In the genomic region with DNA sequence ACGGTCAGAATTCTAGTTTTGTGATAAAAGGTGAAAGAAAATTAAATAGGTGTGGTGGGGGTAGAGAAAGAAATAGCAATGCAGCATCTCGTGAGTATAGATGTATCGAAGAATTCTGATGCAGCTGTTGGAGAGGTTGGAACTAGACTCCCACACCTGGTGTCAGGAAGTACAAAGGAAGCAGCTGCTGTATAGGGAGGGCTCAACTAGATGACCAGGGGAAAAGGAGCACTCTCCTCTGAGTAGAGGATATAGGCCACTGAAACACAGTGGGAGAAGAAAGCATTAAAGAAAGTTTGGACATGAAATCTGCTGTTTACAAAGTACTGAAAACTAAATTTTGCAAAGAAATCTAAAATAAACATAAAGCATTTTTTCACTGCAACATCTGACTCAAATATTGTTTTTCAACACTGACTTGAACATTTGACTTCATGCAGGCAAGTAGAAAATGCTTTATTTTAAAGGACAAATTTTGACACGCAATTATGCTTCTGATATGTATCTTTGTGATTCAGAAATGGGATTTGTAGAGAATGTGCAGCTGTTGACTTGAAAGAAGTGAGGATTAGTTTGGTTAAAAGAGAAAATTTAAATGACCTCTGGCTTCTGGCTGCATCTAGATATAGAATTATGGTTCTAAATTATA, we compare ENCODE assay signal across 11 cellular contexts.
DNase-seq lines count a peak whose midpoint lies in the region; ATAC-seq and TF ChIP-seq lines count a peak whose summit lies in the region.
"Had no signal": no experiment of that assay in that cellular context is flagged by ENCODE, and none has a peak within 500 bp of the region (broad histone marks: within the 10 kb centered on the region; RNA-seq: fewer than 3 reads in every experiment).

No MANE protein-coding gene starts in this region.

- H3K27ac ChIP-seq in coronary artery: no peak overlapping the region
- H3K27ac ChIP-seq: gastroesophageal sphincter, tibial nerve had no signal

- no peak for TF ChIP-seq CTCF in coronary artery (IDR thresholded peaks at IDR 0.05)

- no peak overlapping the region for H3K27ac Mint-ChIP-seq in activated CD4-positive, alpha-beta T cell treated with anti-CD3 and anti-CD28 coated beads for 36 hours

- no peak overlapping the region for H3K4me3 ChIP-seq in coronary artery
- H3K4me3 ChIP-seq: gastroesophageal sphincter, tibial nerve had no signal

- POLR2A ChIA-PET in activated CD4-positive, alpha-beta T cell treated with anti-CD3 and anti-CD28 coated beads for 36 hours (lab: Charles Lee): no interaction called here

- CTCF ChIA-PET in activated CD4-positive, alpha-beta T cell treated with anti-CD3 and anti-CD28 coated beads for 36 hours (lab: Charles Lee): no interaction called here

- H3K36me3 Mint-ChIP-seq in activated CD4-positive, alpha-beta T cell treated with anti-CD3 and anti-CD28 coated beads for 36 hours (ENCODE audit: low read depth): peaks cover 23% of the 10 kb centered on the region

- H3K27me3 Mint-ChIP-seq in activated CD4-positive, alpha-beta T cell treated with anti-CD3 and anti-CD28 coated beads for 36 hours: no peaks in the 10 kb centered on the region

- intact Hi-C loops in activated CD4-positive, alpha-beta T cell treated with anti-CD3 and anti-CD28 coated beads for 36 hours (cut with DNase I, micrococcal nuclease): no loop called here

- no peak overlapping the region for H3K4me3 Mint-ChIP-seq in activated CD4-positive, alpha-beta T cell treated with anti-CD3 and anti-CD28 coated beads for 36 hours

- H3K4me1 Mint-ChIP-seq in activated CD4-positive, alpha-beta T cell treated with anti-CD3 and anti-CD28 coated beads for 36 hours: no peaks in the 10 kb centered on the region

- no peaks in the 10 kb centered on the region for H3K9me3 Mint-ChIP-seq in activated CD4-positive, alpha-beta T cell treated with anti-CD3 and anti-CD28 coated beads for 36 hours (ENCODE audit: low read depth)

- peak; percentile 33 for DNase-seq in dermis blood vessel endothelial cell
- DNase-seq in activated CD4-positive, alpha-beta T cell treated with anti-CD3 and anti-CD28 coated beads for 36 hours: no peak
- DNase-seq in coronary artery (ENCODE audit: low spot score): no peak
- DNase-seq in NCI-H524 (lab: John Stamatoyannopoulos, UW): no peak
- no peak for DNase-seq in erythroblast (lab: John Stamatoyannopoulos, UW)
- DNase-seq: NCI-H1417 treated with DMSO at 0.1 percent for 48 hours had no signal

- peak; percentile 16 for ATAC-seq in GM18520 (IDR thresholded peaks at IDR 0.05; ENCODE audit: unreplicated experiment)
- ATAC-seq in GM21619 (IDR thresholded peaks at IDR 0.05; ENCODE audit: unreplicated experiment): peak; percentile 10
- ATAC-seq in HG03378 (IDR thresholded peaks at IDR 0.05; ENCODE audit: unreplicated experiment): peak; percentile 8
- no peak for ATAC-seq in activated CD4-positive, alpha-beta T cell treated with anti-CD3 and anti-CD28 coated beads for 36 hours
- ATAC-seq: gastroesophageal sphincter had no signal

- no peak for TF ChIP-seq POLR2A in erythroblast (IDR thresholded peaks at IDR 0.05; ENCODE audit: low read length)
